1 cellular context compared by ENCODE assay signal in genomic region chr5:170184007-170184687, GRCh38.
TF ChIP-seq lines count a peak whose summit lies in the region.

No MANE protein-coding gene starts in this region.

TF ChIP-seq in H1, 55 proteins besides CTCF, POLR2A, EP300 and RAD21 (continued from another document):
- TF ChIP-seq CHD7 (IDR thresholded peaks at IDR 0.05; ENCODE audit: insufficient replicate concordance, low read length) (no peak), JUND (IDR thresholded peaks at IDR 0.05; ENCODE audit: low read length) (no peak), HDAC2 (IDR thresholded peaks at IDR 0.05; ENCODE audit: borderline replicate concordance in 1 of 2, low read depth in 2 of 2, low read length in 2 of 2) (no peak), KDM5A (IDR thresholded peaks at IDR 0.05; ENCODE audit: low read length) (no peak), JUN (IDR thresholded peaks at IDR 0.05; ENCODE audit: low read depth, low read length) (0 out of 2 replicates have a peak, but pooled peaks have one; percentile 19), TAF7 (optimal IDR thresholded peaks at IDR 0.05; ENCODE audit: borderline replicate concordance, low read depth, low read length) (no peak), EGR1 (IDR thresholded peaks at IDR 0.05; ENCODE audit: borderline replicate concordance, low read depth, low read length) (no peak), CREB1 (IDR thresholded peaks at IDR 0.05) (no peak), NANOG (IDR thresholded peaks at IDR 0.05; ENCODE audit: insufficient read depth, low read depth, low read length, poor library complexity, severe bottlenecking) (no peak), SP4 (IDR thresholded peaks at IDR 0.05; ENCODE audit: low read length) (no peak), POLR2AphosphoS5 (IDR thresholded peaks at IDR 0.05; ENCODE audit: low read depth, low read length) (no peak), SP2 (IDR thresholded peaks at IDR 0.05; ENCODE audit: low read length) (no peak), CTBP2 (IDR thresholded peaks at IDR 0.05; ENCODE audit: borderline replicate concordance, insufficient read depth, insufficient read length, low read length) (no peak), CHD2 (IDR thresholded peaks at IDR 0.05; ENCODE audit: low read length) (no peak), CBX5 (IDR thresholded peaks at IDR 0.05; ENCODE audit: low read depth, low read length) (no peak), TBP (IDR thresholded peaks at IDR 0.05; ENCODE audit: low read depth, low read length) (peak; percentile 62; the same call in 1 of the 2 replicates), KDM4A (IDR thresholded peaks at IDR 0.05; ENCODE audit: low read depth, low read length, severe bottlenecking) (no peak), CBX8 (IDR thresholded peaks at IDR 0.05; ENCODE audit: borderline replicate concordance, low read depth, low read length) (no peak), TCF12 (IDR thresholded peaks at IDR 0.05; ENCODE audit: low read depth, low read length) (peak; percentile 74; the same call in 1 of the 2 replicates), SIX5 (IDR thresholded peaks at IDR 0.05; ENCODE audit: low read depth, low read length) (no peak), RXRA (IDR thresholded peaks at IDR 0.05; ENCODE audit: insufficient read depth, low read depth, low read length) (0 out of 2 replicates have a peak, but pooled peaks have one; percentile 17)
- TF ChIP-seq, protein P1, sequence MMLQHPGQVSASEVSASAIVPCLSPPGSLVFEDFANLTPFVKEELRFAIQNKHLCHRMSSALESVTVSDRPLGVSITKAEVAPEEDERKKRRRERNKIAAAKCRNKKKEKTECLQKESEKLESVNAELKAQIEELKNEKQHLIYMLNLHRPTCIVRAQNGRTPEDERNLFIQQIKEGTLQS (IDR thresholded peaks at IDR 0.05; ENCODE audit: insufficient read depth, low read depth, low read length): no peak
- TF ChIP-seq, protein P2, sequence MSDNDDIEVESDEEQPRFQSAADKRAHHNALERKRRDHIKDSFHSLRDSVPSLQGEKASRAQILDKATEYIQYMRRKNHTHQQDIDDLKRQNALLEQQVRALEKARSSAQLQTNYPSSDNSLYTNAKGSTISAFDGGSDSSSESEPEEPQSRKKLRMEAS (IDR thresholded peaks at IDR 0.05): peak; percentile 62; the same call in 1 of the 2 replicates
